In the genomic region with DNA sequence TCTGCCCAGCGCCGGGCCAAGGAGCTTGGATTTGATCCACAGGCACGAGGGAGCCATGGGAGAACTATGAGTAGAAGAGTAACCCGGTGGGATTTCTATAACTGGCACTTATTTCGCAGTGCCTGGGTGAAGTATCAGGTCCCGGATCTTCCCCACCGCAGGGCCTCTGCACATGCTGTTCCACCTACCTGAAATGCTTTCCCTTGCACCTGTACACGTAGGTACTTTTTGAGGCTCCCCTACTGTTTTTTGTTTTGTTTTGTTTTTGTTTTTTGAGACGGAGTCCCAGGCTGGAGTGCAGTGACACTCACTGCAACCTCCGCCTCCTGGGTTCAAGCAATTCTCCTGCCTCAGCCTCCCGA, we compare ENCODE assay signal across 8 cellular contexts. TPM values are rescaled to one million over a fixed set of nuclear protein-coding genes. Genes with fewer than 3 reads are reported as not detected.
DNase-seq lines count a peak whose midpoint lies in the region; ATAC-seq and TF ChIP-seq lines count a peak whose summit lies in the region.

No MANE protein-coding gene starts in this region.

- no peak overlapping the region for H3K27ac Mint-ChIP-seq in activated CD4-positive, alpha-beta T cell treated with anti-CD3 and anti-CD28 coated beads for 36 hours
- no peak overlapping the region for H3K27ac Mint-ChIP-seq in activated CD4-positive, alpha-beta memory T cell treated with anti-CD3 and anti-CD28 coated beads, Interleukin-2, amount 10 ng/mL, durations not matched to agents 7 days and 5 days
- peak overlapping the region; percentile 39 to 92 (median 86) for H3K27ac Mint-ChIP-seq in immature natural killer cell

- H3K4me1 Mint-ChIP-seq in activated CD4-positive, alpha-beta T cell treated with anti-CD3 and anti-CD28 coated beads for 36 hours: peaks cover 6% of the 10 kb centered on the region
- H3K4me1 Mint-ChIP-seq in activated CD4-positive, alpha-beta memory T cell treated with anti-CD3 and anti-CD28 coated beads, Interleukin-2, amount 10 ng/mL, durations not matched to agents 7 days and 5 days: peaks cover 21% of the 10 kb centered on the region
- peaks cover 19 to 25% of the 10 kb centered on the region in 2 donors for H3K4me1 Mint-ChIP-seq in immature natural killer cell

- no peaks in the 10 kb centered on the region for H3K9me3 ChIP-seq in uterus

- H3K36me3 ChIP-seq in uterus: no peaks in the 10 kb centered on the region

- peak overlapping the region; percentile 64 for H3K4me3 Mint-ChIP-seq in activated CD4-positive, alpha-beta T cell treated with anti-CD3 and anti-CD28 coated beads for 36 hours
- peak overlapping the region; percentile 82 for H3K4me3 Mint-ChIP-seq in activated CD4-positive, alpha-beta memory T cell treated with anti-CD3 and anti-CD28 coated beads, Interleukin-2, amount 10 ng/mL, durations not matched to agents 7 days and 5 days
- H3K4me3 Mint-ChIP-seq in immature natural killer cell: peak overlapping the region; percentile 86 to 90 (median 87)

- CTCF ChIA-PET in activated CD4-positive, alpha-beta T cell treated with anti-CD3 and anti-CD28 coated beads for 36 hours (lab: Charles Lee): interaction anchor here (1.3 to 5.1 kb wide), 3 partner anchors 9 to 34 kb away, joined by 3 to 37 read pairs (median 4); no protein-coding TSS in a partner anchor
- CTCF ChIA-PET in activated CD4-positive, alpha-beta memory T cell treated with anti-CD3 and anti-CD28 coated beads, Interleukin-2, amount 10 ng/mL, durations not matched to agents 7 days and 5 days (lab: Charles Lee): interaction anchor here (0.5 to 3.6 kb wide), 3 partner anchors 10 to 70 kb away, joined by 3 to 28 read pairs (median 4); a partner anchor contains a TSS

- peak overlapping the region in 1 of 2 donors; percentile 39 for H3K4me3 ChIP-seq in uterus

- POLR2A ChIA-PET in activated CD4-positive, alpha-beta T cell treated with anti-CD3 and anti-CD28 coated beads for 36 hours (lab: Charles Lee): no interaction called here
- POLR2A ChIA-PET in activated CD4-positive, alpha-beta memory T cell treated with anti-CD3 and anti-CD28 coated beads, Interleukin-2, amount 10 ng/mL, durations not matched to agents 7 days and 5 days (lab: Charles Lee): interaction anchor here (1.0 to 2.8 kb wide), 5 partner anchors 9 to 22 kb away, joined by 3 to 12 read pairs (median 5); a partner anchor contains a TSS

- H3K36me3 Mint-ChIP-seq in activated CD4-positive, alpha-beta T cell treated with anti-CD3 and anti-CD28 coated beads for 36 hours (ENCODE audit: low read depth): no peaks in the 10 kb centered on the region
- no peaks in the 10 kb centered on the region for H3K36me3 Mint-ChIP-seq in activated CD4-positive, alpha-beta memory T cell treated with anti-CD3 and anti-CD28 coated beads, Interleukin-2, amount 10 ng/mL, durations not matched to agents 7 days and 5 days (ENCODE audit: low read depth)
- no peaks in the 10 kb centered on the region for H3K36me3 Mint-ChIP-seq in immature natural killer cell

- no peaks in the 10 kb centered on the region for H3K9me3 Mint-ChIP-seq in activated CD4-positive, alpha-beta T cell treated with anti-CD3 and anti-CD28 coated beads for 36 hours (ENCODE audit: low read depth)
- no peaks in the 10 kb centered on the region for H3K9me3 Mint-ChIP-seq in activated CD4-positive, alpha-beta memory T cell treated with anti-CD3 and anti-CD28 coated beads, Interleukin-2, amount 10 ng/mL, durations not matched to agents 7 days and 5 days
- H3K9me3 Mint-ChIP-seq in immature natural killer cell: no peaks in the 10 kb centered on the region

- H3K27ac ChIP-seq in uterus: no peak overlapping the region

- DNase-seq in activated CD4-positive, alpha-beta T cell treated with anti-CD3 and anti-CD28 coated beads for 36 hours: no peak
- no peak for DNase-seq in activated CD4-positive, alpha-beta T cell treated with anti-CD3 and anti-CD28 coated beads for 1 hour
- DNase-seq in activated CD4-positive, alpha-beta memory T cell treated with anti-CD3 and anti-CD28 coated beads, Interleukin-2, amount 10 ng/mL, durations not matched to agents 7 days and 5 days: no peak
- DNase-seq in immature natural killer cell (no peak), uterus (no peak), H4 (ENCODE audit: low spot score) (no peak)
- DNase-seq in stimulated activated naive CD8-positive, alpha-beta T cell treated with anti-CD3 and anti-CD28 coated beads, Interleukin-15, Interleukin-2, amounts not matched to agents 100 U/mL and 50 U/mL, for 24 hours: no peak
- no peak for DNase-seq in activated effector memory CD4-positive, alpha-beta T cell treated with anti-CD3 and anti-CD28 coated beads, Interleukin-2, amount 50 U/mL, for 16 hours

- intact Hi-C loops in activated CD4-positive, alpha-beta T cell treated with anti-CD3 and anti-CD28 coated beads for 36 hours (cut with DNase I, micrococcal nuclease): loop anchor here (1.0 to 5.0 kb wide), 3 partner anchors 22 to 169 kb away; a partner anchor contains a TSS
- intact Hi-C loops in uterus (cut with DNase I; ENCODE audit: low total_unique reads): no loop called here

- TF ChIP-seq POLR2A in uterus (IDR thresholded peaks at IDR 0.05): no peak

- TF ChIP-seq CTCF in uterus (IDR thresholded peaks at IDR 0.05): no peak

- peaks cover 9% of the 10 kb centered on the region for H3K27me3 Mint-ChIP-seq in activated CD4-positive, alpha-beta T cell treated with anti-CD3 and anti-CD28 coated beads for 36 hours
- H3K27me3 Mint-ChIP-seq in activated CD4-positive, alpha-beta memory T cell treated with anti-CD3 and anti-CD28 coated beads, Interleukin-2, amount 10 ng/mL, durations not matched to agents 7 days and 5 days: peaks cover 13% of the 10 kb centered on the region
- peaks cover 0 to 8% (median 6%) of the 10 kb centered on the region in 3 donors for H3K27me3 Mint-ChIP-seq in immature natural killer cell (ENCODE audit: low read depth in 3 of 3)

- H3K27me3 ChIP-seq in uterus: peaks cover 0 to 9% of the 10 kb centered on the region in 2 donors

- peak; percentile 2 for ATAC-seq in activated CD4-positive, alpha-beta T cell treated with anti-CD3 and anti-CD28 coated beads for 36 hours
- peak; percentile 8 for ATAC-seq in stimulated activated naive CD8-positive, alpha-beta T cell treated with anti-CD3 and anti-CD28 coated beads, Interleukin-15, Interleukin-2, amounts not matched to agents 100 U/mL and 50 U/mL, for 24 hours

- no peaks in the 10 kb centered on the region for H3K4me1 ChIP-seq in uterus

RNA-seq across cellular contexts. Expression of a gene that starts 0.4 kb away (rescaled TPM):
- 1 to 10 TPM in 1 of 2 experiments, under 1 TPM in 1; 0.98 to 1.1 TPM for total RNA-seq in activated CD4-positive, alpha-beta T cell treated with anti-CD3 and anti-CD28 coated beads for 36 hours
- total RNA-seq in activated CD4-positive, alpha-beta memory T cell treated with anti-CD3 and anti-CD28 coated beads, Interleukin-2, amount 10 ng/mL, durations not matched to agents 7 days and 5 days: 1 to 10 TPM; 7.4 to 8.7 TPM
- polyA plus RNA-seq in immature natural killer cell: 1 to 10 TPM; 4.8 to 8.0 (median 5.3) TPM
- 10 to 100 TPM in 3 of 4 donors, 1 to 10 TPM in 1; 4.1 to 36.6 (median 24.8) TPM for total RNA-seq in uterus
- total RNA-seq in H4 (2014; rRNA removed; shearing (Covaris generic)): 0.04 and 0.12 TPM in 2 replicates

RNA-seq across cellular contexts. Expression of a gene that starts 20.5 kb away (rescaled TPM):
- 1 to 10 TPM; 7.4 to 7.9 TPM for total RNA-seq in activated CD4-positive, alpha-beta T cell treated with anti-CD3 and anti-CD28 coated beads for 36 hours
- total RNA-seq in activated CD4-positive, alpha-beta memory T cell treated with anti-CD3 and anti-CD28 coated beads, Interleukin-2, amount 10 ng/mL, durations not matched to agents 7 days and 5 days: 1 to 10 TPM; 1.2 to 1.4 TPM
- not detected for polyA plus RNA-seq in immature natural killer cell
- 10 to 100 TPM in 3 of 4 donors, under 1 TPM in 1; 0.76 to 21.2 (median 13.5) TPM for total RNA-seq in uterus
- 0.19 TPM in 1 of 2 replicates, not detected in the other for total RNA-seq in H4 (2014; rRNA removed; shearing (Covaris generic))

RNA-seq across cellular contexts. Expression of a gene that starts 22.2 kb away (rescaled TPM):
- total RNA-seq in activated CD4-positive, alpha-beta T cell treated with anti-CD3 and anti-CD28 coated beads for 36 hours: 1,000 to 10,000 TPM; 1,994 to 2,316 TPM
- total RNA-seq in activated CD4-positive, alpha-beta memory T cell treated with anti-CD3 and anti-CD28 coated beads, Interleukin-2, amount 10 ng/mL, durations not matched to agents 7 days and 5 days: 1,000 to 10,000 TPM; 1,605 to 1,659 TPM
- 1,000 to 10,000 TPM in 2 of 3 donors, 100 to 1,000 TPM in 1; 690 to 1,852 (median 1,290) TPM for polyA plus RNA-seq in immature natural killer cell
- total RNA-seq in uterus: 1,000 to 10,000 TPM in 1 of 4 donors, 100 to 1,000 TPM in 2, 10 to 100 TPM in 1; 44.1 to 1,410 (median 360) TPM
- 318 and 344 TPM in 2 replicates for total RNA-seq in H4 (2014; rRNA removed; shearing (Covaris generic))

RNA-seq across cellular contexts. Expression of a gene that starts 22.3 kb away (rescaled TPM):
- total RNA-seq in activated CD4-positive, alpha-beta T cell treated with anti-CD3 and anti-CD28 coated beads for 36 hours: 100 to 1,000 TPM in 1 of 2 experiments, 10 to 100 TPM in 1; 90.9 to 112 TPM
- total RNA-seq in activated CD4-positive, alpha-beta memory T cell treated with anti-CD3 and anti-CD28 coated beads, Interleukin-2, amount 10 ng/mL, durations not matched to agents 7 days and 5 days: 10 to 100 TPM; 67.1 to 67.3 TPM
- 100 to 1,000 TPM in 2 of 3 donors, 10 to 100 TPM in 1; 95.2 to 173 (median 132) TPM for polyA plus RNA-seq in immature natural killer cell
- 10 to 100 TPM in 1 of 4 donors, 1 to 10 TPM in 2, not detected in 1; 6.9 to 25.9 (median 8.8) TPM for total RNA-seq in uterus
- 57.7 and 71.5 TPM in 2 replicates for total RNA-seq in H4 (2014; rRNA removed; shearing (Covaris generic))

RNA-seq across cellular contexts. Expression of a gene that starts 35.3 kb away (rescaled TPM):
- total RNA-seq in activated CD4-positive, alpha-beta T cell treated with anti-CD3 and anti-CD28 coated beads for 36 hours: 10 to 100 TPM; 39.9 to 41.4 TPM
- total RNA-seq in activated CD4-positive, alpha-beta memory T cell treated with anti-CD3 and anti-CD28 coated beads, Interleukin-2, amount 10 ng/mL, durations not matched to agents 7 days and 5 days: 10 to 100 TPM; 37.7 to 40.4 TPM
- 100 to 1,000 TPM in 1 of 3 donors, 10 to 100 TPM in 2; 86.4 to 105 (median 90.3) TPM for polyA plus RNA-seq in immature natural killer cell
- 10 to 100 TPM; 15.0 to 72.0 (median 26.2) TPM for total RNA-seq in uterus
- 210 and 214 TPM in 2 replicates for total RNA-seq in H4 (2014; rRNA removed; shearing (Covaris generic))

Comparison
In these comparisons a context has a peak if more than half of its experiments do, and no peak if none do; other contexts are left out.
1. H3K27ac Mint-ChIP-seq: peak in immature natural killer cell (6 of 6); none in activated CD4-positive, alpha-beta T cell treated with anti-CD3 and anti-CD28 coated beads for 36 hours (single experiment) and activated CD4-positive, alpha-beta memory T cell treated with anti-CD3 and anti-CD28 coated beads, Interleukin-2, amount 10 ng/mL, durations not matched to agents 7 days and 5 days (single experiment).
2. Peak in every context shown above with its lines, with median percentiles within 50 percentile points of each other: H3K4me3 Mint-ChIP-seq.